In the genomic region with DNA sequence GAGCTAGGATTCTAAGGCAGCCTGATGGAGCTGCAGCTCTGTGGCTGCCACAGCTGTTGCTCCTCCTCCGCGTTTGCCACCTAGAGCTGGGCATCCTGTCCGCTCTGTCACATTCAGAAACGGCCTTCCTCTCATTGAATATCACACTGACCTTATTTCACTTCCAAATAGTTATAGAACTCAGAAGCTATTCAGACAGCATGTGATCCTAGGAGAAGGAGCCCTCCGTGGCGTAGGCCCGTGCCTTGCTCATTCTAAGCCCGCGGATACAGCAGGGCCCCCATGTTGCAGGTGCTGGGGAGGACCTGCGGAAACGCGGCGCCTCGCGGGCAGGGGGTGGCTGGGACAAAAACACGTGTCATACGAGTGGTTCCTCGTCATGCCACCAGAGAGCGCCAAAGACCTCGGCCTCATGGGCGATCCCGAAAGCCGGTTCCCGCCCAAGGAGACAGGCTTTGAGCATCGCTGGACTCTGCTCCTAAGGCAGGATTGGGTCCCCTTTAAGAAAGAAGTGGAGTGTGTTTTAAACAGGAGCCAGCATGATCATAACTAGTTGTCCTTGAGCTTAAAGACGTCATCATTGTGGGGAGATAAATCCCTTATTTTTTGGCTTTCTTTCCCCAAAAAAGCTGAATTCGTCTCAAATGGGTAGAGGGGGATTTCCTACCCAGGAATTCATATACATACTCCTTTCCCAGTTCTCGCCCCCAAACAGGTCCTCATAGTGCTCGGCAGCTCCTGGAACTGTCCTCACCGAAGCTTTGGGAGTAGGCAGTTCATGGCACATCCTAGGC, we compare ENCODE assay signal across 8 cellular contexts. TPM values are rescaled to one million over a fixed set of nuclear protein-coding genes. Genes with fewer than 3 reads are reported as not detected.
DNase-seq lines count a peak whose midpoint lies in the region; ATAC-seq and TF ChIP-seq lines count a peak whose summit lies in the region.

No MANE protein-coding gene starts in this region.

- peaks cover 8% of the 10 kb centered on the region for H3K4me1 Mint-ChIP-seq in T-helper 17 cell

- 22% methylated on average over 30 of the region's 30 CpGs for WGBS in hepatocyte (ENCODE audit: low lambda C conversion rate, missing lambda C conversion rate)

- peak; percentile 93 for TF ChIP-seq CTCF in hepatocyte (IDR thresholded peaks at IDR 0.05; ENCODE audit: poor library complexity)

- H3K9me3 ChIP-seq in T-helper 17 cell (ENCODE audit: control insufficient read depth, low read length, poor library complexity, severe bottlenecking) (no peaks in the 10 kb centered on the region), hepatocyte (ENCODE audit: low read depth) (no peaks in the 10 kb centered on the region), skeletal muscle tissue (ENCODE audit: control insufficient read depth in 3 of 3, low read length in 3 of 3) (no peaks in the 10 kb centered on the region)

- H3K9me2 ChIP-seq in hepatocyte (replicated peaks; ENCODE audit: insufficient read depth), result no peaks in the 10 kb centered on the region

- H3K36me3 ChIP-seq in hepatocyte (replicated peaks; ENCODE audit: insufficient read depth, low read depth) (no peaks in the 10 kb centered on the region), skeletal muscle tissue (ENCODE audit: control insufficient read depth in 3 of 3, insufficient read depth in 3 of 3, low read length in 3 of 3) (no peaks in the 10 kb centered on the region)

- ATAC-seq in GM18498 (IDR thresholded peaks at IDR 0.05; ENCODE audit: unreplicated experiment) (peak; percentile 92), HG02642 (IDR thresholded peaks at IDR 0.05; ENCODE audit: poor library complexity, unreplicated experiment) (peak; percentile 89), T-helper 17 cell (peak; percentile 97)

- no peak overlapping the region for H3K4me3 ChIP-seq in hepatocyte
- H3K4me3 ChIP-seq in skeletal muscle tissue (ENCODE audit: low read length in 3 of 3), result peak overlapping the region; percentile 39 to 58 (median 55)

- H3K27ac ChIP-seq in hepatocyte (no peak overlapping the region), skeletal muscle tissue (ENCODE audit: low read depth, low read length) (peak overlapping the region; percentile 16)

- H3K27me3 ChIP-seq in hepatocyte, result no peaks in the 10 kb centered on the region
- peaks cover 0 to 5% (median 0%) of the 10 kb centered on the region in 3 donors for H3K27me3 ChIP-seq in skeletal muscle tissue (ENCODE audit: control insufficient read depth in 3 of 3, insufficient read depth in 3 of 3, low read length in 3 of 3)

- H3K4me2 ChIP-seq in hepatocyte, result peak overlapping the region; percentile 73

- peak overlapping the region; percentile 9 for H2AFZ ChIP-seq in hepatocyte

- no peaks in the 10 kb centered on the region for H4K20me1 ChIP-seq in hepatocyte (ENCODE audit: insufficient read depth, poor library complexity, severe bottlenecking)

- H3K27me3 Mint-ChIP-seq in T-helper 17 cell, result peaks cover 25% of the 10 kb centered on the region

- peaks cover 5% of the 10 kb centered on the region for H3K36me3 Mint-ChIP-seq in T-helper 17 cell (ENCODE audit: low read depth)

- H3K4me1 ChIP-seq in hepatocyte (ENCODE audit: insufficient read depth) (no peaks in the 10 kb centered on the region), skeletal muscle tissue (ENCODE audit: control insufficient read depth in 3 of 3, insufficient read depth in 3 of 3, low read length in 3 of 3) (peaks cover 9 to 17% (median 9%) of the 10 kb centered on the region in 3 donors)

- DNase-seq in NCI-H1092 treated with DMSO at 0.1 percent for 48 hours (lab: John Stamatoyannopoulos, UW), result peak; percentile 39
- DNase-seq in T-helper 17 cell, result peak; percentile 55 to 68 (median 59)
- peak in 53 of 56 donors; percentile 11 to 85 (median 55) for DNase-seq in amygdala (lab: John Stamatoyannopoulos, UW)
- peak; percentile 88 for DNase-seq in hepatocyte (ENCODE audit: low spot score)
- no peak for DNase-seq in DMS79 (lab: John Stamatoyannopoulos, UW)

- peak overlapping the region; percentile 34 to 81 (median 59) for H3K9ac ChIP-seq in skeletal muscle tissue (ENCODE audit: low read depth in 1 of 3, low read length in 3 of 3)

- peak overlapping the region; percentile 43 for H3K27ac Mint-ChIP-seq in T-helper 17 cell

- peak overlapping the region; percentile 69 for H3K4me3 Mint-ChIP-seq in T-helper 17 cell

- no peaks in the 10 kb centered on the region for H3K79me2 ChIP-seq in hepatocyte

RNA-seq across cellular contexts. Expression of gene FIGNL1, which starts 17.9 kb away (rescaled TPM):
- total RNA-seq in T-helper 17 cell (1 to 10 TPM; 8.6 to 9.8 TPM), hepatocyte (11.8 and 13.6 TPM in 2 replicates), skeletal muscle tissue (14.6 TPM)
- polyA plus RNA-seq in hepatocyte, result 2.7 and 4.3 TPM in 2 replicates
